Comparison of ENCODE assay signal across 1 cellular context in the genomic region with DNA sequence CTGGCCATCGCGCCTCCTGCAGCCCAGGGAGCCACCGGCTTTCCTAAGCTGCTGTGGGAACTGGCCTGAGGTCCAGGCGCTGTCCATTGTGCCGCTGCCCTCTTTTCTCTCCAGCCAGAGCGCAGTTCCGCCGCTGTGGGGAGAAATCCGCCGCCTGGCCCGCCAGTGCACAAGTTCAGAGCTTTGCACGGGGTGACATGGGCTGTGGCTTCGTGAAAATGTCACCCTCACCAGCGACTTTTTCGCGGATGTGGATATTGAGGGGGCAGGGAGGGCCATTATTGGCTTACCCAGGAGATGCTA.
TF ChIP-seq lines count a peak whose summit lies in the region.

No MANE protein-coding gene starts in this region.

TF ChIP-seq in SK-N-SH, 30 proteins besides CTCF, POLR2A, EP300 and RAD21:
- TF ChIP-seq REST (IDR thresholded peaks at IDR 0.05; ENCODE audit: low read depth, low read length) = peak; percentile 90
